Comparison of ENCODE assay signal across 23 cellular contexts in genomic region chr15:41843571-41843970, GRCh38.
"Had no signal": no experiment of that assay in that cellular context is flagged by ENCODE, and none has a peak within 500 bp of the region (broad histone marks: within the 10 kb centered on the region; RNA-seq: fewer than 3 reads in every experiment).

No MANE protein-coding gene starts in this region.

- DNase-seq: dermis blood vessel endothelial cell; dorsolateral prefrontal cortex; effector CD4-positive, alpha-beta T cell; effector memory CD4-positive, alpha-beta T cell; foreskin keratinocyte; heart left ventricle; hypothalamus; immature natural killer cell; islet precursor cell; kidney; kidney glomerular epithelial cell; left cardiac atrium; left lung; left ventricle myocardium superior; lower lobe of right lung; mesenchymal stem cell; mucosa of descending colon; naive B cell had no signal

- H3K27me3 ChIP-seq: dorsolateral prefrontal cortex, esophagus muscularis mucosa, foreskin keratinocyte, gastroesophageal sphincter, heart left ventricle, hepatocyte, left lung had no signal

- H3K4me3 Mint-ChIP-seq: immature natural killer cell, mesothelial cell of epicardium, naive B cell had no signal

- H3K4me2 ChIP-seq: hepatocyte had no signal

- H3K27ac ChIP-seq: coronary artery, esophagus muscularis mucosa, foreskin keratinocyte, gastroesophageal sphincter, heart left ventricle, hepatocyte, left lung, lower lobe of right lung had no signal

- H3K27ac Mint-ChIP-seq: mesothelial cell of epicardium had no signal

- H3K4me1 Mint-ChIP-seq: naive B cell had no signal

- H3K9me3 ChIP-seq: esophagus muscularis mucosa, gastroesophageal sphincter, heart left ventricle, left lung, lower lobe of right lung, mucosa of descending colon had no signal

- H2AFZ ChIP-seq: hepatocyte had no signal

- H3K4me1 ChIP-seq: esophagus muscularis mucosa, foreskin keratinocyte, gastroesophageal sphincter, left lung, lower lobe of right lung had no signal

- H3K4me3 ChIP-seq: coronary artery, dorsolateral prefrontal cortex, esophagus muscularis mucosa, gastroesophageal sphincter, heart left ventricle, hepatocyte, left lung, lower lobe of right lung, mucosa of descending colon had no signal

- H3K9me3 Mint-ChIP-seq: immature natural killer cell, mesothelial cell of epicardium, naive B cell had no signal

- ATAC-seq: foreskin keratinocyte, gastroesophageal sphincter, heart left ventricle, left cardiac atrium, left lung, left ventricle myocardium superior, lower lobe of right lung, mucosa of descending colon had no signal

- H3K27me3 Mint-ChIP-seq: naive B cell had no signal
